ENCODE assay signal across 11 cellular contexts in genomic region chr3:144995856-144996255, GRCh38.
"Had no signal": no experiment of that assay in that cellular context is flagged by ENCODE, and none has a peak within 500 bp of the region (broad histone marks: within the 10 kb centered on the region; RNA-seq: fewer than 3 reads in every experiment).

No MANE protein-coding gene starts in this region.

- H3K9ac ChIP-seq: GM23248 had no signal

- H3K36me3 ChIP-seq: HAP-1 had no signal

- H3K9me3 ChIP-seq: HAP-1 had no signal

- H3K27ac ChIP-seq: GM23248 had no signal

- DNase-seq: GM23248, GOT3, H7, H9, HCEC 1CT, HFFc6 had no signal

- H3K4me1 Mint-ChIP-seq: GM23338, H9 had no signal

- FAIRE-seq: H1, H54 had no signal

- H3K4me3 Mint-ChIP-seq: GM23338, H9, HFFc6 had no signal

- H3K4me2 ChIP-seq: GM23338 had no signal

- H3K4me1 ChIP-seq: HAP-1 had no signal

- ATAC-seq: GM23338, HCT116 had no signal

- H2AFZ ChIP-seq: GM23248, GM23338 had no signal

- H3K27ac Mint-ChIP-seq: GM23338, H9, HFFc6 had no signal

- H3K4me3 ChIP-seq: GM23248, GM23338, HAP-1 had no signal
